Comparison of ENCODE assay signal across 10 cellular contexts in genomic region chr1:232589809-232590741, GRCh38.
DNase-seq lines count a peak whose midpoint lies in the region; ATAC-seq and TF ChIP-seq lines count a peak whose summit lies in the region.
"Had no signal": no experiment of that assay in that cellular context is flagged by ENCODE, and none has a peak within 500 bp of the region (broad histone marks: within the 10 kb centered on the region; RNA-seq: fewer than 3 reads in every experiment).

No MANE protein-coding gene starts in this region.

- DNase-seq in T-helper 1 cell = no peak
- DNase-seq in fibroblast of pulmonary artery (ENCODE audit: low read depth) = peak; percentile 65
- DNase-seq in NCI-H2171 treated with DMSO at 0.1 percent for 48 hours (lab: John Stamatoyannopoulos, UW) = no peak
- DNase-seq in activated effector memory CD4-positive, alpha-beta T cell treated with Interleukin-2 at 50 U/mL for 16 hours = no peak
- DNase-seq in activated CD4-positive, alpha-beta T cell treated with anti-CD3 and anti-CD28 coated beads for 1 hour = no peak
- DNase-seq: effector CD4-positive, alpha-beta T cell; T-helper 17 cell had no signal

- H3K4me3 Mint-ChIP-seq in T-helper 1 cell treated with Interleukin-12 subunit alpha and Interleukin-12 subunit beta and Interleukin-4 antibody, amounts not matched to agents 30 μg/mL and 1 μg/mL, for 36 hours = no peak overlapping the region
- no peak overlapping the region for H3K4me3 Mint-ChIP-seq in stimulated activated memory B cell treated with anti-CD40 and anti-IgM and Interleukin-4, amounts not matched to agents 10 μg/mL and 1 μg/mL and 100 μg/mL, for 72 hours
- H3K4me3 Mint-ChIP-seq: T-helper 17 cell had no signal

- no peak overlapping the region for H3K4me3 ChIP-seq in fibroblast of pulmonary artery (replicated peaks; ENCODE audit: low read depth, low read length)

- H3K4me1 Mint-ChIP-seq in T-helper 1 cell treated with Interleukin-12 subunit alpha and Interleukin-12 subunit beta and Interleukin-4 antibody, amounts not matched to agents 30 μg/mL and 1 μg/mL, for 36 hours (ENCODE audit: low read depth) = peaks cover 29% of the 10 kb centered on the region
- peaks cover 17% of the 10 kb centered on the region for H3K4me1 Mint-ChIP-seq in stimulated activated memory B cell treated with anti-CD40 and anti-IgM and Interleukin-4, amounts not matched to agents 10 μg/mL and 1 μg/mL and 100 μg/mL, for 72 hours

- peaks cover 7% of the 10 kb centered on the region for H3K36me3 Mint-ChIP-seq in T-helper 1 cell treated with Interleukin-12 subunit alpha and Interleukin-12 subunit beta and Interleukin-4 antibody, amounts not matched to agents 30 μg/mL and 1 μg/mL, for 36 hours (ENCODE audit: low read depth)
- no peaks in the 10 kb centered on the region for H3K36me3 Mint-ChIP-seq in stimulated activated memory B cell treated with anti-CD40 and anti-IgM and Interleukin-4, amounts not matched to agents 10 μg/mL and 1 μg/mL and 100 μg/mL, for 72 hours

- peak overlapping the region; percentile 6 for H3K27ac Mint-ChIP-seq in T-helper 1 cell treated with Interleukin-12 subunit alpha and Interleukin-12 subunit beta and Interleukin-4 antibody, amounts not matched to agents 30 μg/mL and 1 μg/mL, for 36 hours
- H3K27ac Mint-ChIP-seq in stimulated activated memory B cell treated with anti-CD40 and anti-IgM and Interleukin-4, amounts not matched to agents 10 μg/mL and 1 μg/mL and 100 μg/mL, for 72 hours = peak overlapping the region; percentile 13
- H3K27ac Mint-ChIP-seq: T-helper 17 cell had no signal

- peak; percentile 21 for ATAC-seq in HG03460 (IDR thresholded peaks at IDR 0.05; ENCODE audit: unreplicated experiment)
- peak; percentile 6 for ATAC-seq in stimulated activated memory B cell treated with anti-CD40 and anti-IgM and Interleukin-4, amounts not matched to agents 10 μg/mL and 1 μg/mL and 100 μg/mL, for 72 hours
- ATAC-seq: T-helper 17 cell had no signal

- H3K9me3 Mint-ChIP-seq in T-helper 1 cell treated with Interleukin-12 subunit alpha and Interleukin-12 subunit beta and Interleukin-4 antibody, amounts not matched to agents 30 μg/mL and 1 μg/mL, for 36 hours = peaks cover 16% of the 10 kb centered on the region
- peaks cover 5% of the 10 kb centered on the region for H3K9me3 Mint-ChIP-seq in stimulated activated memory B cell treated with anti-CD40 and anti-IgM and Interleukin-4, amounts not matched to agents 10 μg/mL and 1 μg/mL and 100 μg/mL, for 72 hours

- no peaks in the 10 kb centered on the region for H3K27me3 Mint-ChIP-seq in T-helper 1 cell treated with Interleukin-12 subunit alpha and Interleukin-12 subunit beta and Interleukin-4 antibody, amounts not matched to agents 30 μg/mL and 1 μg/mL, for 36 hours (ENCODE audit: low read depth)
- H3K27me3 Mint-ChIP-seq in stimulated activated memory B cell treated with anti-CD40 and anti-IgM and Interleukin-4, amounts not matched to agents 10 μg/mL and 1 μg/mL and 100 μg/mL, for 72 hours = no peaks in the 10 kb centered on the region
- H3K27me3 Mint-ChIP-seq: T-helper 17 cell had no signal

- TF ChIP-seq CTCF in fibroblast of pulmonary artery (IDR thresholded peaks at IDR 0.05; ENCODE audit: low read length, missing control alignments) = no peak
